8 cellular contexts compared by ENCODE assay signal in the genomic region with DNA sequence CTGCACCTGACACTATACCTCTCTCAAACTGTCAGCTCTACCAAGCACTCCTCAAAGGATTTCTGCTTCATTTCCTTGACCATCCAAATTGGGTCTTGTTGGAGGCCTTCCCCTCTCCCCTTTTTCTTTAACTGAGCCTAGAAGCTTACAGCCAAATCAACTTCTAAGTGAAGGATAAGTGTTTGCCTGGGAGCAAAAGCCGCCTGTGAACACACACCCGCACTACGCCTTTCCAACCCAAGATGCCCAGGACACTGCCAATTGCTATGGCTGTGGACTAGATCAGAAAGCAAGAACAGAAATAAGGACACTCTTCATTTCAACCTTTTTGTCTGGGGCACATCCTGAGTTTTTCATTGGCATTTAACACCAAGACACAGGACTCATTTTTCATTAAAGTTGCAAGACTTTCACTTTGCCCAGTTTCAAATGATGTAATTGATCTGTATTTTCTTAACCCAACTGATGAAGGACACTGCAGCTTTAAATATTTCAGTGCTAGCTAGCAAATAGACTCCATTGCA. TPM values are rescaled to one million over a fixed set of nuclear protein-coding genes. Genes with fewer than 3 reads are reported as not detected.
DNase-seq lines count a peak whose midpoint lies in the region; ATAC-seq and TF ChIP-seq lines count a peak whose summit lies in the region.

No MANE protein-coding gene starts in this region.

- no peaks in the 10 kb centered on the region for H3K36me3 ChIP-seq in mammary epithelial cell (ENCODE audit: insufficient read depth, low read length)
- no peaks in the 10 kb centered on the region for H3K36me3 ChIP-seq in right lobe of liver
- peaks cover 4 to 11% (median 9%) of the 10 kb centered on the region in 4 donors for H3K36me3 ChIP-seq in stomach

- TF ChIP-seq CTCF in HFFc6 (IDR thresholded peaks at IDR 0.05), result no peak
- TF ChIP-seq CTCF in mammary epithelial cell (conservative IDR thresholded peaks at IDR 0.05 in 1 of 2, IDR thresholded peaks at IDR 0.05 in 1 of 2; ENCODE audit: extremely low read depth in 1 of 2, insufficient read depth in 1 of 2, low read depth in 1 of 2, low read length in 2 of 2), result no peak
- no peak for TF ChIP-seq CTCF in right lobe of liver (IDR thresholded peaks at IDR 0.05)
- no peak for TF ChIP-seq CTCF in stomach (IDR thresholded peaks at IDR 0.05)

- no peaks in the 10 kb centered on the region for H3K79me2 ChIP-seq in mammary epithelial cell (ENCODE audit: insufficient read depth, low read length)

- H3K4me1 ChIP-seq in mammary epithelial cell (ENCODE audit: insufficient read depth, low read length), result peaks cover 29% of the 10 kb centered on the region
- H3K4me1 ChIP-seq in right lobe of liver, result peaks cover 0 to 25% (median 0%) of the 10 kb centered on the region in 4 donors
- H3K4me1 ChIP-seq in stomach, result peaks cover 12 to 55% (median 41%) of the 10 kb centered on the region in 4 donors

- TF ChIP-seq POLR2A in right lobe of liver (IDR thresholded peaks at IDR 0.05) (no peak), stomach (IDR thresholded peaks at IDR 0.05) (no peak)

- in situ Hi-C loops in mammary epithelial cell (cut with MboI; ENCODE audit: low sequenced_read_pairs in 2 of 2), result no loop called here

- no peak for TF ChIP-seq EP300 in stomach (IDR thresholded peaks at IDR 0.05)

- H3K27me3 ChIP-seq in mammary epithelial cell (ENCODE audit: insufficient read depth, low read length) (no peaks in the 10 kb centered on the region), right lobe of liver (no peaks in the 10 kb centered on the region), stomach (no peaks in the 10 kb centered on the region)

- no peaks in the 10 kb centered on the region for H3K9me3 ChIP-seq in mammary epithelial cell (replicated peaks; ENCODE audit: insufficient read depth, low read length)
- H3K9me3 ChIP-seq in right lobe of liver, result no peaks in the 10 kb centered on the region
- H3K9me3 ChIP-seq in stomach, result no peaks in the 10 kb centered on the region

- no peaks in the 10 kb centered on the region for H4K20me1 ChIP-seq in mammary epithelial cell (ENCODE audit: insufficient read depth, low read length)

- H3K27ac ChIP-seq in mammary epithelial cell (ENCODE audit: insufficient read depth, low read depth, low read length) (no peak overlapping the region), right lobe of liver (no peak overlapping the region), stomach (peak overlapping the region in 4 of 5 donors; percentile 5 to 91 (median 89))

- TSS peak; percentile 69 for BruUV-seq in mammary epithelial cell (replicated peaks; lab: Mats Ljungman, UMichigan)

- dilution Hi-C loops in mammary epithelial cell (cut with HindIII; ENCODE audit: low sequenced_read_pairs), result loop anchor here (5.0 kb wide), 1 partner anchor 71 kb away; no protein-coding TSS in a partner anchor

- H3K9ac ChIP-seq in mammary epithelial cell (ENCODE audit: insufficient read depth, low read length), result no peak overlapping the region

- no peaks in the 10 kb centered on the region for H3K27me3 Mint-ChIP-seq in HFFc6 (ENCODE audit: insufficient read depth)

- DNase-seq in HFFc6, result no peak
- DNase-seq in mammary epithelial cell, result no peak
- DNase-seq in right lobe of liver, result no peak
- no peak for DNase-seq in stomach
- DNase-seq in NCI-H1694 (lab: John Stamatoyannopoulos, UW), result no peak
- no peak for DNase-seq in Kasumi-1 (lab: John Stamatoyannopoulos, UW)

- WGBS in mammary epithelial cell (ENCODE audit: low coverage, missing lambda C conversion rate), result 100% methylated on average over 3 of the region's 3 CpGs
- no CpG with 5 or more reads among the region's 3 CpGs for WGBS in right lobe of liver (ENCODE audit: insufficient coverage, low coverage, low lambda C conversion rate, missing lambda C conversion rate)
- 65 to 90% (median 74%) methylated on average over 3 of the region's 3 CpGs for WGBS in stomach, 5 donors

- CTCF ChIA-PET in mammary epithelial cell (lab: Charles Lee; ENCODE audit: low non-redundant PET), result interaction anchor here (0.5 to 0.9 kb wide), 4 partner anchors 19 to 149 kb away, joined by 3 to 4 read pairs (median 3); partner anchors contain the start of genes CPEB3 and MARCHF5

- peaks cover 30% of the 10 kb centered on the region for H3K4me1 Mint-ChIP-seq in HFFc6 (ENCODE audit: low read depth)

- H2AFZ ChIP-seq in mammary epithelial cell (ENCODE audit: low read depth, low read length), result no peak overlapping the region

- no peaks in the 10 kb centered on the region for H3K9me3 Mint-ChIP-seq in HFFc6

- no peak overlapping the region for H3K27ac Mint-ChIP-seq in HFFc6

- H3K36me3 Mint-ChIP-seq in HFFc6 (ENCODE audit: low read depth), result 0 out of 2 replicates have a peak, but pooled peaks cover 4% of the 10 kb centered on the region

- intact Hi-C loops in mammary epithelial cell (cut with micrococcal nuclease), result loop anchor here (1.0 to 2.0 kb wide), 3 partner anchors 15 to 37 kb away; no protein-coding TSS in a partner anchor
- intact Hi-C loops in right lobe of liver (cut with DNase I), result loop anchor here in 1 of 2 donors (5.0 kb wide), 1 partner anchor 136 kb away; no protein-coding TSS in a partner anchor
- intact Hi-C loops in stomach (cut with DNase I; ENCODE audit: low total_unique reads), result no loop called here

- H3K4me3 Mint-ChIP-seq in HFFc6, result peak overlapping the region; percentile 7; the same call in 1 of the 2 replicates

- no peak overlapping the region for H3K4me3 ChIP-seq in mammary epithelial cell (replicated peaks in 1 of 3; ENCODE audit: insufficient read depth in 1 of 3, low read depth in 2 of 3, low read length in 3 of 3)
- H3K4me3 ChIP-seq in right lobe of liver, result peak overlapping the region in 2 of 3 donors; percentile 55 to 68
- H3K4me3 ChIP-seq in stomach, result peak overlapping the region; percentile 69 to 89 (median 78)

- peak overlapping the region; percentile 96 for H3K4me2 ChIP-seq in mammary epithelial cell (ENCODE audit: insufficient read depth, low read depth, low read length)

- ATAC-seq in right lobe of liver (no peak), HG03280 (IDR thresholded peaks at IDR 0.05; ENCODE audit: unreplicated experiment) (no peak), HG03439 (IDR thresholded peaks at IDR 0.05; ENCODE audit: unreplicated experiment) (no peak)

RNA-seq across cellular contexts. Expression of gene CPEB3, which starts 52.8 kb away (rescaled TPM):
- 1 to 10 TPM in 4 of 6 experiments, under 1 TPM in 2; 0.85 to 1.1 (median 1.0) TPM for total RNA-seq in HFFc6 (2021; fragmentation: NEBNext Ultra II Directional; extraction: Animal tissue kit (Norgen Biotek cat#: 25700))
- total RNA-seq in mammary epithelial cell (1 to 10 TPM; 1.2 to 1.5 TPM), right lobe of liver (10 to 100 TPM in 3 of 6 experiments, 1 to 10 TPM in 3; 5.7 to 46.5 (median 8.7) TPM), stomach (10 to 100 TPM in 2 of 5 donors, 1 to 10 TPM in 3; 2.0 to 11.2 (median 6.6) TPM)
- polyA plus RNA-seq in mammary epithelial cell (0.17 TPM), stomach (1 to 10 TPM; 1.3 to 1.8 (median 1.3) TPM)
- 3.0 TPM for polyA minus RNA-seq in mammary epithelial cell

RNA-seq across cellular contexts. Expression of gene MARCHF5, which starts 52.8 kb away (rescaled TPM):
- 10 to 100 TPM; 36.2 to 48.2 (median 41.2) TPM for total RNA-seq in HFFc6 (2021; fragmentation: NEBNext Ultra II Directional; extraction: Animal tissue kit (Norgen Biotek cat#: 25700))
- total RNA-seq in mammary epithelial cell (10 to 100 TPM; 16.5 to 53.0 TPM), right lobe of liver (10 to 100 TPM; 14.6 to 26.5 (median 23.8) TPM), stomach (10 to 100 TPM in 1 of 5 donors, 1 to 10 TPM in 4; 1.2 to 37.1 (median 4.9) TPM)
- polyA plus RNA-seq in mammary epithelial cell (22.3 TPM), stomach (10 to 100 TPM; 13.2 to 17.1 (median 16.4) TPM)
- 62.0 TPM for polyA minus RNA-seq in mammary epithelial cell

Comparison
In these comparisons a context has a peak if more than half of its experiments do, and no peak if none do; other contexts are left out.
1. H3K27ac ChIP-seq: peak in stomach (4 of 5); none in mammary epithelial cell (single experiment) and right lobe of liver (0 of 3).
2. H3K4me3 ChIP-seq: peak in right lobe of liver (2 of 3) and stomach (4 of 4); none in mammary epithelial cell (0 of 3).